Comparison of ENCODE assay signal across 1 cellular context in the genomic region with DNA sequence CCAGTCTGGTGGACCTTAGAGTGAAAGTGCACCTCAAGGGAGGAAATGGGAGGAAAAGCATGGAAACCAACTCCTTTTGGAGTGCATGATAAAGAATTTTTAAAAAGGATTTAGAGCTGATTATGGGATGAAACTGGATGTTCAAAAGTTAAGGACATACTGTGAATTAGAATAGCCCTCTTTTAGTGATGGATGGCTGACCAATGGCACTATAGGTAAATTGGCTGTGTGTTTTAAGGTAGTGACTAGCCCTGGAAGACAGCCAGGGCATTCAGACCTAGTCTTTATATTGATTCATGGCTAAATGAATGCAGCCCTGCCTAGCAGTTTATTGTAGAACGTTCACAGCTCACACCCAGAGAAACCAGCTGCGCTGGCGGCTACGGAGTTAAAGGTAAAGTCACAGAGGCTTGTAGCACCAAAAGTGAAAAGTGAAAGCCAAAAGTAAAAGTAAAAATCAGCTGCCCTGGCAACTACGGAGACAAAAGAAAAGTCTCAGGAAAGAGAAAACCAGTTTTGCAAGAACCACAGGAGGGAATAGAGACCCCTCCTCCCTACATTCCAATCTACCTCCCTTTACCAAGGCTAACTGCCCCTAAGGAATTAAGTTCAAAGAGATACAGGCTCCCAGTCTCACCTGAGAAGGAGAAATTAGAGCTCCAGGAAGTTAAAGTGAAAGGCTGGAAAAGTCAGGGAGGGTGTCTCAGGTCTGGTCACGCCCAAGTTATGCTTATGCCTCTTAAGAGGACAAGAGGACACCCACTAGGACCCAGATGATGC.
A peak's percentile ranks its signal among the peaks of the same experiment; 100 is the strongest.
TF ChIP-seq lines count a peak whose summit lies in the region.

No MANE protein-coding gene starts in this region.

TF ChIP-seq in HepG2, 621 proteins besides CTCF, POLR2A, EP300 and RAD21 (continued from another document and continues in another):
- TF ChIP-seq, protein P1, sequence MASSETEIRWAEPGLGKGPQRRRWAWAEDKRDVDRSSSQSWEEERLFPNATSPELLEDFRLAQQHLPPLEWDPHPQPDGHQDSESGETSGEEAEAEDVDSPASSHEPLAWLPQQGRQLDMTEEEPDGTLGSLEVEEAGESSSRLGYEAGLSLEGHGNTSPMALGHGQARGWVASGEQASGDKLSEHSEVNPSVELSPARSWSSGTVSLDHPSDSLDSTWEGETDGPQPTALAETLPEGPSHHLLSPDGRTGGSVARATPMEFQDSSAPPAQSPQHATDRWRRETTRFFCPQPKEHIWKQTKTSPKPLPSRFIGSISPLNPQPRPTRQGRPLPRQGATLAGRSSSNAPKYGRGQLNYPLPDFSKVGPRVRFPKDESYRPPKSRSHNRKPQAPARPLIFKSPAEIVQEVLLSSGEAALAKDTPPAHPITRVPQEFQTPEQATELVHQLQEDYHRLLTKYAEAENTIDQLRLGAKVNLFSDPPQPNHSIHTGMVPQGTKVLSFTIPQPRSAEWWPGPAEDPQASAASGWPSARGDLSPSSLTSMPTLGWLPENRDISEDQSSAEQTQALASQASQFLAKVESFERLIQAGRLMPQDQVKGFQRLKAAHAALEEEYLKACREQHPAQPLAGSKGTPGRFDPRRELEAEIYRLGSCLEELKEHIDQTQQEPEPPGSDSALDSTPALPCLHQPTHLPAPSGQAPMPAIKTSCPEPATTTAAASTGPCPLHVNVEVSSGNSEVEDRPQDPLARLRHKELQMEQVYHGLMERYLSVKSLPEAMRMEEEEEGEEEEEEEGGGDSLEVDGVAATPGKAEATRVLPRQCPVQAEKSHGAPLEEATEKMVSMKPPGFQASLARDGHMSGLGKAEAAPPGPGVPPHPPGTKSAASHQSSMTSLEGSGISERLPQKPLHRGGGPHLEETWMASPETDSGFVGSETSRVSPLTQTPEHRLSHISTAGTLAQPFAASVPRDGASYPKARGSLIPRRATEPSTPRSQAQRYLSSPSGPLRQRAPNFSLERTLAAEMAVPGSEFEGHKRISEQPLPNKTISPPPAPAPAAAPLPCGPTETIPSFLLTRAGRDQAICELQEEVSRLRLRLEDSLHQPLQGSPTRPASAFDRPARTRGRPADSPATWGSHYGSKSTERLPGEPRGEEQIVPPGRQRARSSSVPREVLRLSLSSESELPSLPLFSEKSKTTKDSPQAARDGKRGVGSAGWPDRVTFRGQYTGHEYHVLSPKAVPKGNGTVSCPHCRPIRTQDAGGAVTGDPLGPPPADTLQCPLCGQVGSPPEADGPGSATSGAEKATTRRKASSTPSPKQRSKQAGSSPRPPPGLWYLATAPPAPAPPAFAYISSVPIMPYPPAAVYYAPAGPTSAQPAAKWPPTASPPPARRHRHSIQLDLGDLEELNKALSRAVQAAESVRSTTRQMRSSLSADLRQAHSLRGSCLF (CRISPR knock-in tag; IDR thresholded peaks at IDR 0.05; ENCODE audit: borderline replicate concordance): peak; percentile 56; the same call in 1 of the 2 replicates
- TF ChIP-seq, protein P2, sequence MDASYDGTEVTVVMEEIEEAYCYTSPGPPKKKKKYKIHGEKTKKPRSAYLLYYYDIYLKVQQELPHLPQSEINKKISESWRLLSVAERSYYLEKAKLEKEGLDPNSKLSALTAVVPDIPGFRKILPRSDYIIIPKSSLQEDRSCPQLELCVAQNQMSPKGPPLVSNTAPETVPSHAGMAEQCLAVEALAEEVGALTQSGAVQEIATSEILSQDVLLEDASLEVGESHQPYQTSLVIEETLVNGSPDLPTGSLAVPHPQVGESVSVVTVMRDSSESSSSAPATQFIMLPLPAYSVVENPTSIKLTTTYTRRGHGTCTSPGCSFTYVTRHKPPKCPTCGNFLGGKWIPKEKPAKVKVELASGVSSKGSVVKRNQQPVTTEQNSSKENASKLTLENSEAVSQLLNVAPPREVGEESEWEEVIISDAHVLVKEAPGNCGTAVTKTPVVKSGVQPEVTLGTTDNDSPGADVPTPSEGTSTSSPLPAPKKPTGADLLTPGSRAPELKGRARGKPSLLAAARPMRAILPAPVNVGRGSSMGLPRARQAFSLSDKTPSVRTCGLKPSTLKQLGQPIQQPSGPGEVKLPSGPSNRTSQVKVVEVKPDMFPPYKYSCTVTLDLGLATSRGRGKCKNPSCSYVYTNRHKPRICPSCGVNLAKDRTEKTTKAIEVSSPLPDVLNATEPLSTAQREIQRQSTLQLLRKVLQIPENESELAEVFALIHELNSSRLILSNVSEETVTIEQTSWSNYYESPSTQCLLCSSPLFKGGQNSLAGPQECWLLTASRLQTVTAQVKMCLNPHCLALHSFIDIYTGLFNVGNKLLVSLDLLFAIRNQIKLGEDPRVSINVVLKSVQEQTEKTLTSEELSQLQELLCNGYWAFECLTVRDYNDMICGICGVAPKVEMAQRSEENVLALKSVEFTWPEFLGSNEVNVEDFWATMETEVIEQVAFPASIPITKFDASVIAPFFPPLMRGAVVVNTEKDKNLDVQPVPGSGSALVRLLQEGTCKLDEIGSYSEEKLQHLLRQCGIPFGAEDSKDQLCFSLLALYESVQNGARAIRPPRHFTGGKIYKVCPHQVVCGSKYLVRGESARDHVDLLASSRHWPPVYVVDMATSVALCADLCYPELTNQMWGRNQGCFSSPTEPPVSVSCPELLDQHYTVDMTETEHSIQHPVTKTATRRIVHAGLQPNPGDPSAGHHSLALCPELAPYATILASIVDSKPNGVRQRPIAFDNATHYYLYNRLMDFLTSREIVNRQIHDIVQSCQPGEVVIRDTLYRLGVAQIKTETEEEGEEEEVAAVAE (CRISPR knock-in tag; IDR thresholded peaks at IDR 0.05; ENCODE audit: borderline replicate concordance): no peak
- TF ChIP-seq, protein P3, sequence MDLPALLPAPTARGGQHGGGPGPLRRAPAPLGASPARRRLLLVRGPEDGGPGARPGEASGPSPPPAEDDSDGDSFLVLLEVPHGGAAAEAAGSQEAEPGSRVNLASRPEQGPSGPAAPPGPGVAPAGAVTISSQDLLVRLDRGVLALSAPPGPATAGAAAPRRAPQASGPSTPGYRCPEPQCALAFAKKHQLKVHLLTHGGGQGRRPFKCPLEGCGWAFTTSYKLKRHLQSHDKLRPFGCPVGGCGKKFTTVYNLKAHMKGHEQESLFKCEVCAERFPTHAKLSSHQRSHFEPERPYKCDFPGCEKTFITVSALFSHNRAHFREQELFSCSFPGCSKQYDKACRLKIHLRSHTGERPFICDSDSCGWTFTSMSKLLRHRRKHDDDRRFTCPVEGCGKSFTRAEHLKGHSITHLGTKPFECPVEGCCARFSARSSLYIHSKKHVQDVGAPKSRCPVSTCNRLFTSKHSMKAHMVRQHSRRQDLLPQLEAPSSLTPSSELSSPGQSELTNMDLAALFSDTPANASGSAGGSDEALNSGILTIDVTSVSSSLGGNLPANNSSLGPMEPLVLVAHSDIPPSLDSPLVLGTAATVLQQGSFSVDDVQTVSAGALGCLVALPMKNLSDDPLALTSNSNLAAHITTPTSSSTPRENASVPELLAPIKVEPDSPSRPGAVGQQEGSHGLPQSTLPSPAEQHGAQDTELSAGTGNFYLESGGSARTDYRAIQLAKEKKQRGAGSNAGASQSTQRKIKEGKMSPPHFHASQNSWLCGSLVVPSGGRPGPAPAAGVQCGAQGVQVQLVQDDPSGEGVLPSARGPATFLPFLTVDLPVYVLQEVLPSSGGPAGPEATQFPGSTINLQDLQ (CRISPR knock-in tag; IDR thresholded peaks at IDR 0.05): 0 out of 2 replicates have a peak, but pooled peaks have one; percentile 52
- TF ChIP-seq ZNF782 (CRISPR knock-in tag; IDR thresholded peaks at IDR 0.05; ENCODE audit: borderline replicate concordance): 0 out of 2 replicates have a peak, but pooled peaks have one; percentile 10
- TF ChIP-seq HNF4A (CRISPR knock-in tag; IDR thresholded peaks at IDR 0.05): 0 out of 2 replicates have a peak, but pooled peaks have one; percentile 9
- TF ChIP-seq, protein P4, sequence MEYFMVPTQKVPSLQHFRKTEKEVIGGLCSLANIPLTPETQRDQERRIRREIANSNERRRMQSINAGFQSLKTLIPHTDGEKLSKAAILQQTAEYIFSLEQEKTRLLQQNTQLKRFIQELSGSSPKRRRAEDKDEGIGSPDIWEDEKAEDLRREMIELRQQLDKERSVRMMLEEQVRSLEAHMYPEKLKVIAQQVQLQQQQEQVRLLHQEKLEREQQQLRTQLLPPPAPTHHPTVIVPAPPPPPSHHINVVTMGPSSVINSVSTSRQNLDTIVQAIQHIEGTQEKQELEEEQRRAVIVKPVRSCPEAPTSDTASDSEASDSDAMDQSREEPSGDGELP (IDR thresholded peaks at IDR 0.05; ENCODE audit: borderline replicate concordance, low read depth): peak; percentile 52; the same call in 1 of the 2 replicates
- TF ChIP-seq ZSCAN30 (CRISPR knock-in tag; IDR thresholded peaks at IDR 0.05): 0 out of 2 replicates have a peak, but pooled peaks have one; percentile 72
- 0 out of 2 replicates have a peak, but pooled peaks have one; percentile 19 for TF ChIP-seq ELF4 (CRISPR knock-in tag; IDR thresholded peaks at IDR 0.05; ENCODE audit: borderline replicate concordance)
- no peak for TF ChIP-seq XBP1 (CRISPR knock-in tag; IDR thresholded peaks at IDR 0.05)
- TF ChIP-seq ZNF121 (CRISPR knock-in tag; IDR thresholded peaks at IDR 0.05): peak; percentile 33; the same call in 1 of the 2 replicates
- 0 out of 2 replicates have a peak, but pooled peaks have one; percentile 25 for TF ChIP-seq TGIF2 (CRISPR knock-in tag; IDR thresholded peaks at IDR 0.05)
- TF ChIP-seq, protein P5, sequence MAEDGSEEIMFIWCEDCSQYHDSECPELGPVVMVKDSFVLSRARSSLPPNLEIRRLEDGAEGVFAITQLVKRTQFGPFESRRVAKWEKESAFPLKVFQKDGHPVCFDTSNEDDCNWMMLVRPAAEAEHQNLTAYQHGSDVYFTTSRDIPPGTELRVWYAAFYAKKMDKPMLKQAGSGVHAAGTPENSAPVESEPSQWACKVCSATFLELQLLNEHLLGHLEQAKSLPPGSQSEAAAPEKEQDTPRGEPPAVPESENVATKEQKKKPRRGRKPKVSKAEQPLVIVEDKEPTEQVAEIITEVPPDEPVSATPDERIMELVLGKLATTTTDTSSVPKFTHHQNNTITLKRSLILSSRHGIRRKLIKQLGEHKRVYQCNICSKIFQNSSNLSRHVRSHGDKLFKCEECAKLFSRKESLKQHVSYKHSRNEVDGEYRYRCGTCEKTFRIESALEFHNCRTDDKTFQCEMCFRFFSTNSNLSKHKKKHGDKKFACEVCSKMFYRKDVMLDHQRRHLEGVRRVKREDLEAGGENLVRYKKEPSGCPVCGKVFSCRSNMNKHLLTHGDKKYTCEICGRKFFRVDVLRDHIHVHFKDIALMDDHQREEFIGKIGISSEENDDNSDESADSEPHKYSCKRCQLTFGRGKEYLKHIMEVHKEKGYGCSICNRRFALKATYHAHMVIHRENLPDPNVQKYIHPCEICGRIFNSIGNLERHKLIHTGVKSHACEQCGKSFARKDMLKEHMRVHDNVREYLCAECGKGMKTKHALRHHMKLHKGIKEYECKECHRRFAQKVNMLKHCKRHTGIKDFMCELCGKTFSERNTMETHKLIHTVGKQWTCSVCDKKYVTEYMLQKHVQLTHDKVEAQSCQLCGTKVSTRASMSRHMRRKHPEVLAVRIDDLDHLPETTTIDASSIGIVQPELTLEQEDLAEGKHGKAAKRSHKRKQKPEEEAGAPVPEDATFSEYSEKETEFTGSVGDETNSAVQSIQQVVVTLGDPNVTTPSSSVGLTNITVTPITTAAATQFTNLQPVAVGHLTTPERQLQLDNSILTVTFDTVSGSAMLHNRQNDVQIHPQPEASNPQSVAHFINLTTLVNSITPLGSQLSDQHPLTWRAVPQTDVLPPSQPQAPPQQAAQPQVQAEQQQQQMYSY (CRISPR knock-in tag; IDR thresholded peaks at IDR 0.05): 0 out of 2 replicates have a peak, but pooled peaks have one; percentile 22
- TF ChIP-seq ATF1 (CRISPR knock-in tag; IDR thresholded peaks at IDR 0.05): no peak
- TF ChIP-seq NCOA1 (CRISPR knock-in tag; IDR thresholded peaks at IDR 0.05): no peak
- TF ChIP-seq IKZF1 (IDR thresholded peaks at IDR 0.05): no peak
- TF ChIP-seq, protein P6, sequence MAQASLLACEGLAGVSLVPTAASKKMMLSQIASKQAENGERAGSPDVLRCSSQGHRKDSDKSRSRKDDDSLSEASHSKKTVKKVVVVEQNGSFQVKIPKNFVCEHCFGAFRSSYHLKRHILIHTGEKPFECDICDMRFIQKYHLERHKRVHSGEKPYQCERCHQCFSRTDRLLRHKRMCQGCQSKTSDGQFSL (CRISPR knock-in tag; IDR thresholded peaks at IDR 0.05): 0 out of 2 replicates have a peak, but pooled peaks have one; percentile 6
- no peak for TF ChIP-seq SUZ12 (IDR thresholded peaks at IDR 0.05; ENCODE audit: low read depth, low read length)
- TF ChIP-seq, protein P7, sequence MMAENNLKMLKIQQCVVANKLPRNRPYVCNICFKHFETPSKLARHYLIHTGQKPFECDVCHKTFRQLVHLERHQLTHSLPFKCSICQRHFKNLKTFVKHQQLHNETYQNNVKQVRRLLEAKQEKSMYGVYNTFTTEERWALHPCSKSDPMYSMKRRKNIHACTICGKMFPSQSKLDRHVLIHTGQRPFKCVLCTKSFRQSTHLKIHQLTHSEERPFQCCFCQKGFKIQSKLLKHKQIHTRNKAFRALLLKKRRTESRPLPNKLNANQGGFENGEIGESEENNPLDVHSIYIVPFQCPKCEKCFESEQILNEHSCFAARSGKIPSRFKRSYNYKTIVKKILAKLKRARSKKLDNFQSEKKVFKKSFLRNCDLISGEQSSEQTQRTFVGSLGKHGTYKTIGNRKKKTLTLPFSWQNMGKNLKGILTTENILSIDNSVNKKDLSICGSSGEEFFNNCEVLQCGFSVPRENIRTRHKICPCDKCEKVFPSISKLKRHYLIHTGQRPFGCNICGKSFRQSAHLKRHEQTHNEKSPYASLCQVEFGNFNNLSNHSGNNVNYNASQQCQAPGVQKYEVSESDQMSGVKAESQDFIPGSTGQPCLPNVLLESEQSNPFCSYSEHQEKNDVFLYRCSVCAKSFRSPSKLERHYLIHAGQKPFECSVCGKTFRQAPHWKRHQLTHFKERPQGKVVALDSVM (CRISPR knock-in tag; IDR thresholded peaks at IDR 0.05): 0 out of 2 replicates have a peak, but pooled peaks have one; percentile 13
- 0 out of 2 replicates have a peak, but pooled peaks have one; percentile 8 for TF ChIP-seq ZNF616 (CRISPR knock-in tag; IDR thresholded peaks at IDR 0.05; ENCODE audit: low read depth)
- no peak for TF ChIP-seq DMAP1 (CRISPR knock-in tag; IDR thresholded peaks at IDR 0.05)
- no peak for TF ChIP-seq GABPB1 (CRISPR knock-in tag; IDR thresholded peaks at IDR 0.05)
- TF ChIP-seq IKZF4 (CRISPR knock-in tag; IDR thresholded peaks at IDR 0.05; ENCODE audit: borderline replicate concordance, low read depth, not compliant biosample characterization): peak; percentile 31
- TF ChIP-seq ZMYM4 (CRISPR knock-in tag; IDR thresholded peaks at IDR 0.05): peak; percentile 20; the same call in 1 of the 2 replicates
- TF ChIP-seq JDP2 (CRISPR knock-in tag; IDR thresholded peaks at IDR 0.05; ENCODE audit: borderline replicate concordance): no peak
- TF ChIP-seq KDM2A (CRISPR knock-in tag; IDR thresholded peaks at IDR 0.05; ENCODE audit: borderline replicate concordance, low read depth): peak; percentile 8; the same call in 1 of the 2 replicates
- TF ChIP-seq, protein P8, sequence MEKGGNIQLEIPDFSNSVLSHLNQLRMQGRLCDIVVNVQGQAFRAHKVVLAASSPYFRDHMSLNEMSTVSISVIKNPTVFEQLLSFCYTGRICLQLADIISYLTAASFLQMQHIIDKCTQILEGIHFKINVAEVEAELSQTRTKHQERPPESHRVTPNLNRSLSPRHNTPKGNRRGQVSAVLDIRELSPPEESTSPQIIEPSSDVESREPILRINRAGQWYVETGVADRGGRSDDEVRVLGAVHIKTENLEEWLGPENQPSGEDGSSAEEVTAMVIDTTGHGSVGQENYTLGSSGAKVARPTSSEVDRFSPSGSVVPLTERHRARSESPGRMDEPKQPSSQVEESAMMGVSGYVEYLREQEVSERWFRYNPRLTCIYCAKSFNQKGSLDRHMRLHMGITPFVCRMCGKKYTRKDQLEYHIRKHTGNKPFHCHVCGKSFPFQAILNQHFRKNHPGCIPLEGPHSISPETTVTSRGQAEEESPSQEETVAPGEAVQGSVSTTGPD (CRISPR knock-in tag; IDR thresholded peaks at IDR 0.05): no peak; the same call in 1 of the 2 replicates
- TF ChIP-seq IRX3 (CRISPR knock-in tag; IDR thresholded peaks at IDR 0.05; ENCODE audit: borderline replicate concordance, low read depth): 0 out of 2 replicates have a peak, but pooled peaks have one; percentile 70
